Comparison of ENCODE assay signal across 11 cellular contexts in genomic region chr9:130118841-130119520, GRCh38. TPM values are rescaled to one million over a fixed set of nuclear protein-coding genes. Genes with fewer than 3 reads are reported as not detected.
DNase-seq lines count a peak whose midpoint lies in the region; ATAC-seq, FAIRE-seq and TF ChIP-seq lines count a peak whose summit lies in the region.
"Had no signal": no experiment of that assay in that cellular context is flagged by ENCODE, and none has a peak within 500 bp of the region (broad histone marks: within the 10 kb centered on the region; RNA-seq: fewer than 3 reads in every experiment).

No MANE protein-coding gene starts in this region.

- H3K4me2 ChIP-seq in keratinocyte (ENCODE audit: control insufficient read depth, extremely low read depth, insufficient read depth, low read depth, low read length) = no peak overlapping the region

- H3K4me3 ChIP-seq in heart left ventricle (no peak overlapping the region), left ventricle myocardium inferior (no peak overlapping the region), keratinocyte (ENCODE audit: control insufficient read depth in 2 of 3, extremely low read depth in 1 of 3, insufficient read depth in 2 of 3, low read depth in 1 of 3, low read length in 3 of 3) (no peak overlapping the region)
- H3K4me3 ChIP-seq: SK-N-MC had no signal

- peak; percentile 67 for FAIRE-seq in keratinocyte (lab: Jason Lieb, UNC)

- TF ChIP-seq CTCF in heart left ventricle (IDR thresholded peaks at IDR 0.05) (no peak), left ventricle myocardium inferior (IDR thresholded peaks at IDR 0.05; ENCODE audit: borderline replicate concordance) (no peak), keratinocyte (optimal IDR thresholded peaks at IDR 0.05 in 1 of 3, IDR thresholded peaks at IDR 0.05 in 1 of 3, conservative IDR thresholded peaks at IDR 0.05 in 1 of 3; ENCODE audit: extremely low read depth in 1 of 3, insufficient read depth in 2 of 3, low read length in 3 of 3) (no peak)

- peak overlapping the region; percentile 38 for H2AFZ ChIP-seq in keratinocyte (ENCODE audit: control insufficient read depth, low read length)

- 84 to 88% (median 87%) methylated on average over 11 to 17 of the region's 17 CpGs for WGBS in heart left ventricle, 4 donors

- ATAC-seq in heart left ventricle (peak in 3 of 4 donors; percentile 7 to 43 (median 30)), GM18870 (IDR thresholded peaks at IDR 0.05; ENCODE audit: unreplicated experiment) (no peak)

- no peaks in the 10 kb centered on the region for H4K20me1 ChIP-seq in keratinocyte (ENCODE audit: control insufficient read depth, extremely low read depth, insufficient read depth, low read length)

- peaks cover 4% of the 10 kb centered on the region for H3K9me1 ChIP-seq in keratinocyte (ENCODE audit: control insufficient read depth, extremely low read depth, insufficient read depth, low read length)

- no peaks in the 10 kb centered on the region for H3K9me3 ChIP-seq in heart left ventricle
- H3K9me3 ChIP-seq in left ventricle myocardium inferior (replicated peaks) = no peaks in the 10 kb centered on the region
- H3K9me3 ChIP-seq in keratinocyte (ENCODE audit: control insufficient read depth, low read depth, low read length) = no peaks in the 10 kb centered on the region
- H3K9me3 ChIP-seq: neutrophil had no signal

- no peak for TF ChIP-seq POLR2A in heart left ventricle (IDR thresholded peaks at IDR 0.05)

- intact Hi-C loops in heart left ventricle (cut with DNase I) = no loop called here
- intact Hi-C loops in left ventricle myocardium inferior (cut with micrococcal nuclease) = no loop called here

- dilution Hi-C loops in keratinocyte (cut with MboI; ENCODE audit: extremely low pct_ligation_motif_present, low sequenced_read_pairs) = no loop called here

- no peak overlapping the region for H3K9ac ChIP-seq in keratinocyte (ENCODE audit: control insufficient read depth, extremely low read depth, insufficient read depth, low read length)

- H3K36me3 ChIP-seq in heart left ventricle = peaks cover 0 to 83% (median 46%) of the 10 kb centered on the region in 9 donors
- peaks cover 53% of the 10 kb centered on the region for H3K36me3 ChIP-seq in left ventricle myocardium inferior
- H3K36me3 ChIP-seq in keratinocyte (ENCODE audit: control insufficient read depth in 2 of 2, extremely low read depth in 1 of 2, insufficient read depth in 2 of 2, low read length in 2 of 2) = peaks cover 6 to 9% of the 10 kb centered on the region in 2 experiments

- H3K4me1 ChIP-seq in heart left ventricle (peaks cover 0 to 10% (median 4%) of the 10 kb centered on the region in 12 donors), left ventricle myocardium inferior (peaks cover 11% of the 10 kb centered on the region), keratinocyte (ENCODE audit: control insufficient read depth, extremely low read depth, insufficient read depth, low read length) (peaks cover 18% of the 10 kb centered on the region)

- no peak for DNase-seq in heart left ventricle
- DNase-seq in left ventricle myocardium inferior = no peak
- peak; percentile 93 for DNase-seq in SHP77 treated with DMSO at 0.1 percent for 48 hours (lab: John Stamatoyannopoulos, UW)
- DNase-seq in keratinocyte (ENCODE audit: low read depth, low spot score) = no peak
- no peak for DNase-seq in activated effector memory CD4-positive, alpha-beta T cell treated with anti-CD3 and anti-CD28 coated beads, Interleukin-2, amount 50 U/mL, for 16 hours
- DNase-seq in SKM-1 treated with dmso at 0.1 percent for 144 hours (lab: John Stamatoyannopoulos, UW; ENCODE audit: unreplicated experiment) = no peak
- no peak for DNase-seq in activated CD4-positive, alpha-beta T cell treated with anti-CD3 and anti-CD28 coated beads for 48 hours
- DNase-seq: CD4-positive, alpha-beta T cell had no signal

- H3K79me2 ChIP-seq in keratinocyte (ENCODE audit: control insufficient read depth, insufficient read depth, low read length) = no peaks in the 10 kb centered on the region

- H3K27ac ChIP-seq in heart left ventricle (peak overlapping the region in 1 of 12 donors; percentile 86), left ventricle myocardium inferior (replicated peaks) (no peak overlapping the region), keratinocyte (ENCODE audit: control insufficient read depth, insufficient read depth, low read length) (peak overlapping the region; percentile 52)
- H3K27ac ChIP-seq: neutrophil had no signal

- H3K27me3 ChIP-seq in heart left ventricle = no peaks in the 10 kb centered on the region
- no peaks in the 10 kb centered on the region for H3K27me3 ChIP-seq in left ventricle myocardium inferior (ENCODE audit: low read depth)
- H3K27me3 ChIP-seq in keratinocyte (ENCODE audit: control insufficient read depth, extremely low read depth, insufficient read depth, low read length) = no peaks in the 10 kb centered on the region
- H3K27me3 ChIP-seq: neutrophil had no signal

RNA-seq across cellular contexts. Expression of gene NCS1, which starts 53.2 kb away (rescaled TPM):
- 10 to 100 TPM in 4 of 9 donors, 1 to 10 TPM in 5; 4.4 to 15.9 (median 9.4) TPM for total RNA-seq in heart left ventricle
- 1 to 10 TPM; 2.3 to 9.5 TPM for polyA plus RNA-seq in heart left ventricle
- total RNA-seq in left ventricle myocardium inferior = 6.1 TPM
- 49.1 to 67.4 TPM (median 61.6 TPM) in 3 replicates for polyA plus RNA-seq in keratinocyte
- polyA plus RNA-seq in keratinocyte (2011; ENCODE audit: low read depth) = 7.2 TPM
- polyA plus RNA-seq in keratinocyte (2011; cell fraction: cytosol; rRNA removed) = 52.4 and 71.2 TPM in 2 replicates
- 35.4 and 37.0 TPM in 2 replicates for polyA plus RNA-seq in keratinocyte (2011; cell fraction: nucleus; rRNA removed)
- 26.6 and 49.7 TPM in 2 replicates for polyA plus RNA-seq in keratinocyte (2012; ENCODE audit: low replicate concordance)
- polyA minus RNA-seq in keratinocyte = 45.3 to 74.1 TPM (median 69.9 TPM) in 3 replicates
- 94.6 TPM for polyA minus RNA-seq in keratinocyte (2011; cell fraction: cytosol; rRNA and poly(A)+ RNA removed)
- polyA minus RNA-seq in keratinocyte (2011; cell fraction: nucleus; rRNA and poly(A)+ RNA removed) = 22.4 and 28.3 TPM in 2 replicates
